In genomic region chr9:131727795-131728545, GRCh38 we compare ENCODE assay signal across 8 cellular contexts. TPM values are rescaled to one million over a fixed set of nuclear protein-coding genes. Genes with fewer than 3 reads are reported as not detected.
DNase-seq lines count a peak whose midpoint lies in the region; ATAC-seq, FAIRE-seq and TF ChIP-seq lines count a peak whose summit lies in the region.

No MANE protein-coding gene starts in this region.

- H3K36me3 Mint-ChIP-seq in astrocyte (ENCODE audit: low read depth, unreplicated experiment): peaks cover 4% of the 10 kb centered on the region
- no peaks in the 10 kb centered on the region for H3K36me3 Mint-ChIP-seq in naive B cell

- H3K27ac Mint-ChIP-seq in astrocyte (ENCODE audit: unreplicated experiment) (peak overlapping the region; percentile 48), naive B cell (peak overlapping the region; percentile 98 to 100 (median 99))

- no peaks in the 10 kb centered on the region for H3K36me3 ChIP-seq in astrocyte (ENCODE audit: insufficient read depth, low read length)

- TF ChIP-seq CTCF in astrocyte (IDR thresholded peaks at IDR 0.05; ENCODE audit: insufficient read depth, low read depth, low read length): no peak

- peak overlapping the region; percentile 46 for H3K4me2 ChIP-seq in astrocyte (ENCODE audit: low read length)

- H3K9ac ChIP-seq in astrocyte (ENCODE audit: low read length): no peak overlapping the region

- no peak overlapping the region for H3K27ac ChIP-seq in astrocyte (ENCODE audit: low read depth, low read length)

- ATAC-seq in HG03432 (IDR thresholded peaks at IDR 0.05; ENCODE audit: unreplicated experiment): peak; percentile 27
- ATAC-seq in naive B cell (ENCODE audit: low read depth in 2 of 2): no peak
- ATAC-seq in HG02884 (IDR thresholded peaks at IDR 0.05; ENCODE audit: unreplicated experiment): no peak
- no peak for ATAC-seq in GM19452 (IDR thresholded peaks at IDR 0.05; ENCODE audit: unreplicated experiment)

- H3K9me3 Mint-ChIP-seq in astrocyte (ENCODE audit: unreplicated experiment): no peaks in the 10 kb centered on the region
- H3K9me3 Mint-ChIP-seq in naive B cell: peaks cover 0 to 2% (median 0%) of the 10 kb centered on the region in 7 donors

- no peaks in the 10 kb centered on the region for H3K27me3 ChIP-seq in astrocyte (ENCODE audit: insufficient read depth, low read length)

- peaks cover 36% of the 10 kb centered on the region for H3K4me1 ChIP-seq in astrocyte (ENCODE audit: insufficient read depth, low read length)

- H3K27me3 Mint-ChIP-seq in astrocyte (ENCODE audit: low read depth, unreplicated experiment) (no peaks in the 10 kb centered on the region), naive B cell (no peaks in the 10 kb centered on the region)

- H3K4me3 ChIP-seq in astrocyte (ENCODE audit: insufficient read depth, low read depth, low read length): no peak overlapping the region

- H3K9me3 ChIP-seq in astrocyte (ENCODE audit: insufficient read depth, low read depth, low read length): no peaks in the 10 kb centered on the region

- no peak overlapping the region for H2AFZ ChIP-seq in astrocyte (ENCODE audit: low read depth, low read length)

- DNase-seq in ELR (ENCODE audit: low read depth) (peak; percentile 26), astrocyte (ENCODE audit: low read depth) (peak; percentile 57), naive B cell (no peak), NCI-H510A (lab: John Stamatoyannopoulos, UW) (no peak), ecto neural progenitor cell (ENCODE audit: low spot score) (no peak)

- H3K4me3 Mint-ChIP-seq in astrocyte (ENCODE audit: unreplicated experiment): peak overlapping the region; percentile 50
- H3K4me3 Mint-ChIP-seq in naive B cell: peak overlapping the region; percentile 72 to 92 (median 85)

- peaks cover 71% of the 10 kb centered on the region for H4K20me1 ChIP-seq in astrocyte (ENCODE audit: insufficient read depth, low read length)

- H3K4me1 Mint-ChIP-seq in astrocyte (ENCODE audit: low read depth, unreplicated experiment) (peaks cover 52% of the 10 kb centered on the region), naive B cell (peaks cover 62 to 93% (median 85%) of the 10 kb centered on the region in 3 donors)

- peaks cover 82% of the 10 kb centered on the region for H3K79me2 ChIP-seq in astrocyte (ENCODE audit: insufficient read depth, low read length)

- no peak for FAIRE-seq in astrocyte (lab: Jason Lieb, UNC)

RNA-seq across cellular contexts. Expression of gene RAPGEF1, which starts 11.9 kb away (rescaled TPM):
- 63.2 and 76.8 TPM in 2 replicates for total RNA-seq in astrocyte
- 10 to 100 TPM in 2 of 6 donors, 1 to 10 TPM in 4; 3.4 to 21.1 (median 7.9) TPM for polyA plus RNA-seq in naive B cell (ENCODE audit: low read depth in 6 of 6)

Comparison
In these comparisons a context has a peak if more than half of its experiments do, and no peak if none do; other contexts are left out.
1. DNase-seq: peak in ELR (single experiment) and astrocyte (single experiment); none in naive B cell (single experiment), NCI-H510A (single experiment) and ecto neural progenitor cell (single experiment).